In genomic region chr20:44056010-44056698, GRCh38 we compare ENCODE assay signal across 7 cellular contexts.
A peak's percentile ranks its signal among the peaks of the same experiment; 100 is the strongest.
DNase-seq lines count a peak whose midpoint lies in the region; ATAC-seq and TF ChIP-seq lines count a peak whose summit lies in the region.

No MANE protein-coding gene starts in this region.

- H3K9me3 ChIP-seq in heart right ventricle = peaks cover 0 to 25% (median 0%) of the 10 kb centered on the region in 11 donors

- intact Hi-C loops in heart right ventricle (cut with DNase I) = loop anchor here in 1 of 10 donors (1.0 kb wide), 1 partner anchor 24 kb away; no protein-coding TSS in a partner anchor

- TF ChIP-seq CTCF in GM12873 (IDR thresholded peaks at IDR 0.05; ENCODE audit: insufficient read depth, low read depth, low read length, missing control alignments) (peak; percentile 43), heart right ventricle (IDR thresholded peaks at IDR 0.05) (peak in 8 of 9 donors; percentile 17 to 59 (median 50))

- peak in 6 of 8 donors; percentile 38 to 75 (median 68) for ATAC-seq in heart right ventricle
- no peak for ATAC-seq in HG03571 (IDR thresholded peaks at IDR 0.05; ENCODE audit: unreplicated experiment)

- no peaks in the 10 kb centered on the region for H3K27me3 ChIP-seq in heart right ventricle

- WGBS in heart right ventricle, 2 donors = 62 to 66% methylated on average over 13 of the region's 13 CpGs

- no peak overlapping the region for H3K27ac ChIP-seq in heart right ventricle

- peak; percentile 30 for DNase-seq in NCI-H2227 (lab: John Stamatoyannopoulos, UW; ENCODE audit: unreplicated experiment)
- peak; percentile 45 for DNase-seq in activated CD8-positive, alpha-beta memory T cell treated with anti-CD3 and anti-CD28 coated beads, Interleukin-2, amount 50 U/mL, for 1 hour (ENCODE audit: extremely low read depth)
- no peak for DNase-seq in heart right ventricle
- peak; percentile 26 for DNase-seq in stimulated activated CD4-positive, alpha-beta T cell treated with anti-CD3 and anti-CD28 coated beads, Interleukin-12 subunit alpha, Interleukin-12 subunit beta, amount 100 ng/mL, for 4 hours
- no peak for DNase-seq in mucosa of gallbladder (ENCODE audit: low spot score)

- no peak overlapping the region for H3K4me3 ChIP-seq in heart right ventricle

- no peaks in the 10 kb centered on the region for H3K4me1 ChIP-seq in heart right ventricle

- H3K36me3 ChIP-seq in heart right ventricle = no peaks in the 10 kb centered on the region

Comparison
In these comparisons a context has a peak if more than half of its experiments do, and no peak if none do; other contexts are left out.
1. DNase-seq: peak in NCI-H2227 (single experiment), activated CD8-positive, alpha-beta memory T cell treated with anti-CD3 and anti-CD28 coated beads, Interleukin-2, amount 50 U/mL, for 1 hour (single experiment) and stimulated activated CD4-positive, alpha-beta T cell treated with anti-CD3 and anti-CD28 coated beads, Interleukin-12 subunit alpha, Interleukin-12 subunit beta, amount 100 ng/mL, for 4 hours (single experiment); none in heart right ventricle (0 of 2) and mucosa of gallbladder (single experiment).